Comparison of ENCODE assay signal across 21 cellular contexts in the genomic region with DNA sequence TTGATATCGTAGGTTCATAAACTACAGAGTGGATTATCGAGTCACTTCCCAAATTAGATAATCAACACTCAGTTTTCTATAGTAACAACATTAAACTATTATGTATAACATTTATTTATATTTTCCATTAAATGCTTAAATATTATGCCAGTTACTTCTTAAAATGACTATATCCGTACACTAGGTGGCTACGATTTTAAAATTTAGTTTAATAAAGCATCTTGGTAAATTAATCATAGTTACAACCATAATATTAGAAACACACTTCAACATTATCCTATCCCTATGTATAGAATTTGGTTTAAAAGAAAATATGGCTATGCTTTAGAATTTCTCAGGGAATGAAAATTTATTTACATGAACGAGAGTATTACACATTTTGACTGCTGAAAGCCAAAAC.
A peak's percentile ranks its signal among the peaks of the same experiment; 100 is the strongest.
DNase-seq lines count a peak whose midpoint lies in the region; ATAC-seq, FAIRE-seq and TF ChIP-seq lines count a peak whose summit lies in the region.
"Had no signal": no experiment of that assay in that cellular context is flagged by ENCODE, and none has a peak within 500 bp of the region (broad histone marks: within the 10 kb centered on the region; RNA-seq: fewer than 3 reads in every experiment).

No MANE protein-coding gene starts in this region.

- no peaks in the 10 kb centered on the region for H3K79me2 ChIP-seq in PC-9 (ENCODE audit: low read depth)

- H3K36me3 ChIP-seq in PC-9 (ENCODE audit: low read depth) (peaks cover 15% of the 10 kb centered on the region; the same call in 1 of the 2 replicates), psoas muscle (ENCODE audit: insufficient read depth in 1 of 2, low read depth in 1 of 2) (peaks cover 7 to 21% of the 10 kb centered on the region in 2 donors)

- DNase-seq in ELR (ENCODE audit: low read depth) (peak; percentile 7), PC-9 (no peak), psoas muscle (no peak), H4 (ENCODE audit: low spot score) (no peak), globus pallidus (ENCODE audit: low spot score) (no peak)
- DNase-seq in activated naive CD8-positive, alpha-beta T cell treated with anti-CD3 and anti-CD28 coated beads for 36 hours = no peak
- DNase-seq: Calu3; CD8-positive, alpha-beta T cell; DMS53; EL; KG1; MV-4-11; NCI-H1694 treated with DMSO at 0.1 percent for 48 hours; NCI-H226; NCI-H526; SJCRH30 had no signal

- TF ChIP-seq CTCF in PC-9 (conservative IDR thresholded peaks at IDR 0.05) (peak; percentile 53; the same call in 1 of the 2 replicates), psoas muscle (IDR thresholded peaks at IDR 0.05) (no peak)

- H3K4me3 ChIP-seq in PC-9 (no peak overlapping the region), psoas muscle (no peak overlapping the region)
- H3K4me3 ChIP-seq: BLaER1 treated with 17β-estradiol and CSF1 and Interleukin-3, amounts not matched to agents 10 nM and 100 nM; GM23338; SJCRH30 had no signal

- H3K4me2 ChIP-seq in PC-9 = no peak overlapping the region
- H3K4me2 ChIP-seq: BLaER1 treated with 17β-estradiol and CSF1 and Interleukin-3, amounts not matched to agents 10 nM and 100 nM; GM23338 had no signal

- no peak for ATAC-seq in psoas muscle
- ATAC-seq: CD8-positive, alpha-beta T cell; GM23338 had no signal

- no peaks in the 10 kb centered on the region for H3K4me1 ChIP-seq in PC-9 (replicated peaks; ENCODE audit: insufficient read depth)
- H3K4me1 ChIP-seq in psoas muscle = peaks cover 11% of the 10 kb centered on the region
- H3K4me1 ChIP-seq: BLaER1 treated with 17β-estradiol and CSF1 and Interleukin-3, amounts not matched to agents 10 nM and 100 nM had no signal

- H4K20me1 ChIP-seq in PC-9 (ENCODE audit: insufficient read depth) = 0 out of 2 replicates have a peak, but pooled peaks cover 6% of the 10 kb centered on the region
- H4K20me1 ChIP-seq: BLaER1 treated with 17β-estradiol and CSF1 and Interleukin-3, amounts not matched to agents 10 nM and 100 nM had no signal

- H3K27me3 ChIP-seq in PC-9 (ENCODE audit: insufficient read depth, low read depth) = no peaks in the 10 kb centered on the region
- H3K27me3 ChIP-seq in psoas muscle (ENCODE audit: insufficient read depth in 3 of 3, low read length in 2 of 3) = no peaks in the 10 kb centered on the region
- H3K27me3 ChIP-seq: BLaER1 treated with 17β-estradiol and CSF1 and Interleukin-3, amounts not matched to agents 10 nM and 100 nM; SJCRH30 had no signal

- H3K4me1 Mint-ChIP-seq in activated naive CD8-positive, alpha-beta T cell treated with anti-CD3 and anti-CD28 coated beads for 36 hours = no peaks in the 10 kb centered on the region
- H3K4me1 Mint-ChIP-seq: GM23338 had no signal

- no peak overlapping the region for H3K27ac ChIP-seq in PC-9
- peak overlapping the region; percentile 68 for H3K27ac ChIP-seq in psoas muscle
- H3K27ac ChIP-seq: BLaER1 treated with 17β-estradiol and CSF1 and Interleukin-3, amounts not matched to agents 10 nM and 100 nM; SJCRH30 had no signal

- H3F3A ChIP-seq in PC-9 (ENCODE audit: insufficient read depth, low read depth) = 0 out of 2 replicates have a peak, but pooled peaks cover 5% of the 10 kb centered on the region

- no peak overlapping the region for H3K27ac Mint-ChIP-seq in activated naive CD8-positive, alpha-beta T cell treated with anti-CD3 and anti-CD28 coated beads for 36 hours
- H3K27ac Mint-ChIP-seq: CD8-positive, alpha-beta T cell; GM23338 had no signal

- BruUV-seq in PC-9 (replicated peaks; lab: Mats Ljungman, UMichigan) = no TSS peak

- CTCF ChIA-PET in PC-9 (lab: Charles Lee) = interaction anchor here (1.4 kb wide), 1 partner anchor 314 kb away, joined by 6 read pairs; no protein-coding TSS in a partner anchor

- intact Hi-C loops in PC-9 (cut with micrococcal nuclease; ENCODE audit: unreplicated experiment) (loop anchor here (5.0 kb wide), 4 partner anchors 109 to 669 kb away; a partner anchor contains a TSS), psoas muscle (cut with DNase I) (loop anchor here (5.0 to 10.0 kb wide), 2 partner anchors 289 to 301 kb away; a partner anchor contains a TSS)

- no peaks in the 10 kb centered on the region for H3K9me3 Mint-ChIP-seq in activated naive CD8-positive, alpha-beta T cell treated with anti-CD3 and anti-CD28 coated beads for 36 hours
- H3K9me3 Mint-ChIP-seq: CD8-positive, alpha-beta T cell; GM23338 had no signal

- H3K9me3 ChIP-seq in PC-9 (ENCODE audit: insufficient read depth, low read depth) (no peaks in the 10 kb centered on the region), psoas muscle (no peaks in the 10 kb centered on the region)
- H3K9me3 ChIP-seq: BLaER1 treated with 17β-estradiol and CSF1 and Interleukin-3, amounts not matched to agents 10 nM and 100 nM; SJCRH30 had no signal

- H3K36me3 Mint-ChIP-seq in activated naive CD8-positive, alpha-beta T cell treated with anti-CD3 and anti-CD28 coated beads for 36 hours = peaks cover 9% of the 10 kb centered on the region

- 80 to 92% (median 84%) methylated on average over 5 of the region's 5 CpGs for WGBS in psoas muscle, 3 donors

- POLR2A ChIA-PET in PC-9 (lab: Charles Lee; ENCODE audit: unreplicated experiment) = interaction anchor here (0.6 kb wide), 1 partner anchor 666 kb away, joined by 4 read pairs; no protein-coding TSS in a partner anchor

- no peaks in the 10 kb centered on the region for H3K27me3 Mint-ChIP-seq in activated naive CD8-positive, alpha-beta T cell treated with anti-CD3 and anti-CD28 coated beads for 36 hours

- H3K4me3 Mint-ChIP-seq in activated naive CD8-positive, alpha-beta T cell treated with anti-CD3 and anti-CD28 coated beads for 36 hours = no peak overlapping the region
- H3K4me3 Mint-ChIP-seq: CD8-positive, alpha-beta T cell; GM23338 had no signal

- no peak overlapping the region for H2AFZ ChIP-seq in PC-9
- H2AFZ ChIP-seq: GM23338 had no signal

- no peaks in the 10 kb centered on the region for H3K9me2 ChIP-seq in PC-9 (ENCODE audit: insufficient read depth)

- FAIRE-seq in endometrium (lab: Jason Lieb, UNC) = peak; percentile 4
- FAIRE-seq: GM12892, GM18507 had no signal
